9 cellular contexts compared by ENCODE assay signal in genomic region chr18:42114310-42114943, GRCh38.
DNase-seq lines count a peak whose midpoint lies in the region; ATAC-seq and TF ChIP-seq lines count a peak whose summit lies in the region.
"Had no signal": no experiment of that assay in that cellular context is flagged by ENCODE, and none has a peak within 500 bp of the region (broad histone marks: within the 10 kb centered on the region; RNA-seq: fewer than 3 reads in every experiment).

No MANE protein-coding gene starts in this region.

- no peak overlapping the region for H3K27ac ChIP-seq in CD4-positive, alpha-beta T cell (ENCODE audit: low read depth, low read length)
- peak overlapping the region; percentile 28 to 29 for H3K27ac ChIP-seq in left lung

- H3K4me3 ChIP-seq in left lung: no peak overlapping the region

- CTCF ChIA-PET in CD4-positive, alpha-beta T cell (lab: Charles Lee): interaction anchor here (0.7 to 1.7 kb wide), 10 partner anchors 9 to 1473 kb away, joined by 3 to 13 read pairs (median 4); no protein-coding TSS in a partner anchor
- CTCF ChIA-PET in activated B cell treated with CpG ODN at 0.5 μM for 24 hours (lab: Charles Lee): interaction anchor here (0.7 to 3.0 kb wide), 20 partner anchors 10 to 1477 kb away, joined by 3 to 68 read pairs (median 6); no protein-coding TSS in a partner anchor

- no peaks in the 10 kb centered on the region for H3K9me3 Mint-ChIP-seq in CD4-positive, alpha-beta T cell
- H3K9me3 Mint-ChIP-seq in activated B cell treated with CpG ODN at 0.5 μM for 24 hours: no peaks in the 10 kb centered on the region

- DNase-seq in CD4-positive, alpha-beta T cell: peak; percentile 5 to 37 (median 18)
- DNase-seq in NCI-H2227 treated with DMSO at 0.1 percent for 48 hours (lab: John Stamatoyannopoulos, UW) (peak; percentile 83), activated B cell treated with CpG ODN at 0.5 μM for 24 hours (no peak), cerebellum (ENCODE audit: low spot score) (peak; percentile 77), left lung (no peak)
- DNase-seq in stimulated activated CD4-positive, alpha-beta T cell treated with anti-CD3 and anti-CD28 coated beads, Interleukin-4, amount 100 ng/mL, for 48 hours (ENCODE audit: low read depth in 2 of 2): peak; percentile 30 to 36

- peak; percentile 82 for TF ChIP-seq CTCF in CD4-positive, alpha-beta T cell (IDR thresholded peaks at IDR 0.05)
- TF ChIP-seq CTCF in activated B cell treated with CpG ODN at 0.5 μM for 24 hours (IDR thresholded peaks at IDR 0.05) (peak; percentile 85), left lung (IDR thresholded peaks at IDR 0.05) (peak; percentile 60 to 84)

- no peaks in the 10 kb centered on the region for H3K27me3 ChIP-seq in CD4-positive, alpha-beta T cell (ENCODE audit: control insufficient read depth, insufficient read depth, low read length)
- no peaks in the 10 kb centered on the region for H3K27me3 ChIP-seq in left lung

- POLR2A ChIA-PET in CD4-positive, alpha-beta T cell (lab: Charles Lee): no interaction called here
- POLR2A ChIA-PET in activated B cell treated with CpG ODN at 0.5 μM for 24 hours (lab: Charles Lee): no interaction called here

- H3K27ac Mint-ChIP-seq in CD4-positive, alpha-beta T cell: no peak overlapping the region
- H3K27ac Mint-ChIP-seq in activated B cell treated with CpG ODN at 0.5 μM for 24 hours: no peak overlapping the region
- H3K27ac Mint-ChIP-seq: activated naive CD8-positive, alpha-beta T cell had no signal

- H3K4me1 Mint-ChIP-seq in CD4-positive, alpha-beta T cell (ENCODE audit: low read depth): peaks cover 14% of the 10 kb centered on the region
- H3K4me1 Mint-ChIP-seq in activated B cell treated with CpG ODN at 0.5 μM for 24 hours: peaks cover 15% of the 10 kb centered on the region

- peaks cover 7 to 12% of the 10 kb centered on the region in 2 donors for H3K4me1 ChIP-seq in left lung

- no peaks in the 10 kb centered on the region for H3K36me3 ChIP-seq in left lung

- no peaks in the 10 kb centered on the region for H3K27me3 Mint-ChIP-seq in CD4-positive, alpha-beta T cell
- H3K27me3 Mint-ChIP-seq in activated B cell treated with CpG ODN at 0.5 μM for 24 hours: no peaks in the 10 kb centered on the region
- H3K27me3 Mint-ChIP-seq: activated naive CD8-positive, alpha-beta T cell had no signal

- H3K9me3 ChIP-seq in CD4-positive, alpha-beta T cell (ENCODE audit: control insufficient read depth, low read length): no peaks in the 10 kb centered on the region
- no peaks in the 10 kb centered on the region for H3K9me3 ChIP-seq in left lung

- H3K4me3 Mint-ChIP-seq in CD4-positive, alpha-beta T cell: no peak overlapping the region
- no peak overlapping the region for H3K4me3 Mint-ChIP-seq in activated B cell treated with CpG ODN at 0.5 μM for 24 hours
- H3K4me3 Mint-ChIP-seq: activated naive CD8-positive, alpha-beta T cell had no signal

- peak; percentile 57 for ATAC-seq in CD4-positive, alpha-beta T cell (ENCODE audit: poor library complexity)
- ATAC-seq in GM19324 (IDR thresholded peaks at IDR 0.05; ENCODE audit: low FRiP score, unreplicated experiment): peak; percentile 62
- peak; percentile 86 for ATAC-seq in HG03342 (IDR thresholded peaks at IDR 0.05; ENCODE audit: unreplicated experiment)
- peak; percentile 65 for ATAC-seq in activated B cell treated with CpG ODN at 0.5 μM for 24 hours (ENCODE audit: low read depth)
- peak; percentile 97 for ATAC-seq in left lung

- intact Hi-C loops in CD4-positive, alpha-beta T cell (cut with DNase I, micrococcal nuclease): loop anchor here in 1 of 2 experiments (2.0 to 5.0 kb wide), 2 partner anchors 1158 to 1474 kb away; no protein-coding TSS in a partner anchor
- intact Hi-C loops in activated B cell treated with CpG ODN at 0.5 μM for 24 hours (cut with micrococcal nuclease): loop anchor here (1.0 to 5.0 kb wide), 3 partner anchors 160 to 1157 kb away; no protein-coding TSS in a partner anchor
- intact Hi-C loops in left lung (cut with DNase I): no loop called here

- no peaks in the 10 kb centered on the region for H3K36me3 Mint-ChIP-seq in CD4-positive, alpha-beta T cell (ENCODE audit: low read depth)
- no peaks in the 10 kb centered on the region for H3K36me3 Mint-ChIP-seq in activated B cell treated with CpG ODN at 0.5 μM for 24 hours (ENCODE audit: low read depth)
- H3K36me3 Mint-ChIP-seq: activated naive CD8-positive, alpha-beta T cell had no signal

Comparison
In these comparisons a context has a peak if more than half of its experiments do, and no peak if none do; other contexts are left out.
1. DNase-seq: peak in CD4-positive, alpha-beta T cell (10 of 10), NCI-H2227 treated with DMSO at 0.1 percent for 48 hours (single experiment), cerebellum (single experiment) and stimulated activated CD4-positive, alpha-beta T cell treated with anti-CD3 and anti-CD28 coated beads, Interleukin-4, amount 100 ng/mL, for 48 hours (2 of 2); none in activated B cell treated with CpG ODN at 0.5 μM for 24 hours (single experiment) and left lung (0 of 2).
2. Peak in every context shown above with its lines, with median percentiles within 50 percentile points of each other: ATAC-seq and CTCF ChIP-seq.